In genomic region chr1:62184291-62184690, GRCh38 we compare ENCODE assay signal across 1 cellular context.
TF ChIP-seq lines count a peak whose summit lies in the region.

No MANE protein-coding gene starts in this region.

TF ChIP-seq in GM23338, 12 proteins besides CTCF, POLR2A, EP300 and RAD21 (continued from another document):
- TF ChIP-seq ZNF462 (CRISPR knock-in tag; IDR thresholded peaks at IDR 0.05) (no peak), EZH2phosphoT487 (IDR thresholded peaks at IDR 0.05; ENCODE audit: unreplicated experiment) (no peak), NANOG (IDR thresholded peaks at IDR 0.05; ENCODE audit: borderline replicate concordance) (no peak), ZNF114 (CRISPR knock-in tag; IDR thresholded peaks at IDR 0.05) (no peak), STAT1 (IDR thresholded peaks at IDR 0.05; ENCODE audit: unreplicated experiment) (no peak)
